ENCODE assay signal across 28 cellular contexts in genomic region chr4:6728320-6729029, GRCh38. TPM values are rescaled to one million over a fixed set of nuclear protein-coding genes. Genes with fewer than 3 reads are reported as not detected.
DNase-seq lines count a peak whose midpoint lies in the region; ATAC-seq, FAIRE-seq and TF ChIP-seq lines count a peak whose summit lies in the region.
"Had no signal": no experiment of that assay in that cellular context is flagged by ENCODE, and none has a peak within 500 bp of the region (broad histone marks: within the 10 kb centered on the region; RNA-seq: fewer than 3 reads in every experiment).

No MANE protein-coding gene starts in this region.

- H3K4me1 Mint-ChIP-seq in activated T-cell treated with anti-CD3 and anti-CD28 coated beads, Interleukin-2, amount 50 U/mL, for 72 hours (ENCODE audit: low read depth) = peaks cover 11% of the 10 kb centered on the region
- H3K4me1 Mint-ChIP-seq in activated T-cell treated with anti-CD3 and anti-CD28 coated beads, Interleukin-2, amount 50 U/mL, for 4 hours (ENCODE audit: low read depth) = peaks cover 6% of the 10 kb centered on the region
- H3K4me1 Mint-ChIP-seq in astrocyte (ENCODE audit: low read depth, unreplicated experiment) = peaks cover 11% of the 10 kb centered on the region

- no peak for FAIRE-seq in astrocyte (lab: Jason Lieb, UNC)
- FAIRE-seq: TTC549 had no signal

- TF ChIP-seq CTCF in astrocyte (IDR thresholded peaks at IDR 0.05; ENCODE audit: insufficient read depth, low read depth, low read length) = no peak
- no peak for TF ChIP-seq CTCF in right lobe of liver (IDR thresholded peaks at IDR 0.05)

- H3K4me1 ChIP-seq in astrocyte (ENCODE audit: insufficient read depth, low read length) = peaks cover 30% of the 10 kb centered on the region
- H3K4me1 ChIP-seq in right lobe of liver = peaks cover 0 to 42% (median 16%) of the 10 kb centered on the region in 4 donors

- no peaks in the 10 kb centered on the region for H3K9me3 Mint-ChIP-seq in activated T-cell treated with anti-CD3 and anti-CD28 coated beads, Interleukin-2, amount 50 U/mL, for 72 hours
- no peaks in the 10 kb centered on the region for H3K9me3 Mint-ChIP-seq in activated T-cell treated with anti-CD3 and anti-CD28 coated beads, Interleukin-2, amount 50 U/mL, for 4 hours
- H3K9me3 Mint-ChIP-seq in astrocyte (ENCODE audit: unreplicated experiment) = no peaks in the 10 kb centered on the region
- H3K9me3 Mint-ChIP-seq: stimulated activated naive CD8-positive, alpha-beta T cell treated with anti-CD3 and anti-CD28 coated beads, Interleukin-15, Interleukin-2, amounts not matched to agents 100 ng/mL and 50 ng/mL, for 24 hours; T-helper 1 cell treated with Interleukin-12 subunit alpha and Interleukin-12 subunit beta and Interleukin-4 antibody, amounts not matched to agents 30 μg/mL and 1 μg/mL, for 36 hours had no signal

- H2AFZ ChIP-seq in astrocyte (ENCODE audit: low read depth, low read length) = no peak overlapping the region

- H3K36me3 ChIP-seq in astrocyte (ENCODE audit: insufficient read depth, low read length) = no peaks in the 10 kb centered on the region
- H3K36me3 ChIP-seq in right lobe of liver = no peaks in the 10 kb centered on the region
- H3K36me3 ChIP-seq: adrenal gland, brain microvascular endothelial cell, neutrophil, tibial nerve had no signal

- intact Hi-C loops in right lobe of liver (cut with DNase I) = loop anchor here in 1 of 2 donors (10.0 kb wide), 1 partner anchor 346 kb away; no protein-coding TSS in a partner anchor

- H3K27ac ChIP-seq in astrocyte (ENCODE audit: low read depth, low read length) (no peak overlapping the region), right lobe of liver (peak overlapping the region in 1 of 3 donors; percentile 62), temporal lobe (ENCODE audit: low read depth, low read length) (peak overlapping the region; percentile 62)
- H3K27ac ChIP-seq: adrenal gland, brain microvascular endothelial cell, neutrophil, psoas muscle, SK-N-MC had no signal

- H3K4me3 ChIP-seq in astrocyte (ENCODE audit: insufficient read depth, low read depth, low read length) (no peak overlapping the region), right lobe of liver (peak overlapping the region in 1 of 3 donors; percentile 16)
- H3K4me3 ChIP-seq: adrenal gland, psoas muscle, SK-N-MC, tibial nerve had no signal

- H3K27me3 Mint-ChIP-seq in activated T-cell treated with anti-CD3 and anti-CD28 coated beads, Interleukin-2, amount 50 U/mL, for 72 hours (ENCODE audit: low read depth) = no peaks in the 10 kb centered on the region
- H3K27me3 Mint-ChIP-seq in activated T-cell treated with anti-CD3 and anti-CD28 coated beads, Interleukin-2, amount 50 U/mL, for 4 hours (ENCODE audit: low read depth) = no peaks in the 10 kb centered on the region
- no peaks in the 10 kb centered on the region for H3K27me3 Mint-ChIP-seq in astrocyte (ENCODE audit: low read depth, unreplicated experiment)
- H3K27me3 Mint-ChIP-seq: stimulated activated naive CD8-positive, alpha-beta T cell treated with anti-CD3 and anti-CD28 coated beads, Interleukin-15, Interleukin-2, amounts not matched to agents 100 ng/mL and 50 ng/mL, for 24 hours had no signal

- no peak overlapping the region for H3K9ac ChIP-seq in astrocyte (ENCODE audit: low read length)

- no peaks in the 10 kb centered on the region for H3K36me3 Mint-ChIP-seq in activated T-cell treated with anti-CD3 and anti-CD28 coated beads, Interleukin-2, amount 50 U/mL, for 72 hours (ENCODE audit: insufficient read depth in 2 of 2)
- no peaks in the 10 kb centered on the region for H3K36me3 Mint-ChIP-seq in activated T-cell treated with anti-CD3 and anti-CD28 coated beads, Interleukin-2, amount 50 U/mL, for 4 hours (ENCODE audit: insufficient read depth)
- H3K36me3 Mint-ChIP-seq in astrocyte (ENCODE audit: low read depth, unreplicated experiment) = no peaks in the 10 kb centered on the region

- no peaks in the 10 kb centered on the region for H3K9me3 ChIP-seq in astrocyte (ENCODE audit: insufficient read depth, low read depth, low read length)
- H3K9me3 ChIP-seq in right lobe of liver = no peaks in the 10 kb centered on the region
- H3K9me3 ChIP-seq: adrenal gland, neutrophil, psoas muscle, tibial nerve had no signal

- WGBS in right lobe of liver (ENCODE audit: insufficient coverage, low coverage, low lambda C conversion rate, missing lambda C conversion rate) = 66% methylated on average over 11 of the region's 15 CpGs

- no peak for TF ChIP-seq POLR2A in right lobe of liver (IDR thresholded peaks at IDR 0.05)

- no peaks in the 10 kb centered on the region for H3K27me3 ChIP-seq in astrocyte (ENCODE audit: insufficient read depth, low read length)
- H3K27me3 ChIP-seq in right lobe of liver = no peaks in the 10 kb centered on the region
- H3K27me3 ChIP-seq: adrenal gland, brain microvascular endothelial cell, neutrophil, tibial nerve had no signal

- no peak overlapping the region for H3K4me3 Mint-ChIP-seq in activated T-cell treated with anti-CD3 and anti-CD28 coated beads, Interleukin-2, amount 50 U/mL, for 72 hours
- H3K4me3 Mint-ChIP-seq in activated T-cell treated with anti-CD3 and anti-CD28 coated beads, Interleukin-2, amount 50 U/mL, for 4 hours = no peak overlapping the region
- peak overlapping the region; percentile 31 for H3K4me3 Mint-ChIP-seq in astrocyte (ENCODE audit: unreplicated experiment)
- H3K4me3 Mint-ChIP-seq: stimulated activated naive CD8-positive, alpha-beta T cell treated with anti-CD3 and anti-CD28 coated beads, Interleukin-15, Interleukin-2, amounts not matched to agents 100 ng/mL and 50 ng/mL, for 24 hours; T-helper 1 cell treated with Interleukin-12 subunit alpha and Interleukin-12 subunit beta and Interleukin-4 antibody, amounts not matched to agents 30 μg/mL and 1 μg/mL, for 36 hours had no signal

- DNase-seq in activated T-cell treated with anti-CD3 and anti-CD28 coated beads, Interleukin-2, amount 50 U/mL, for 72 hours = no peak
- no peak for DNase-seq in activated T-cell treated with anti-CD3 and anti-CD28 coated beads, Interleukin-2, amount 50 U/mL, for 4 hours
- DNase-seq in astrocyte (ENCODE audit: low read depth) (no peak), right lobe of liver (peak in 2 of 3 donors; percentile 87 to 89), DMS53 treated with DMSO at 0.1 percent for 48 hours (lab: John Stamatoyannopoulos, UW; ENCODE audit: unreplicated experiment) (no peak)
- DNase-seq: 8988T; activated CD4-positive, alpha-beta T cell treated with anti-CD3 and anti-CD28 coated beads for 1 hour; activated naive CD4-positive, alpha-beta T cell treated with Interleukin-2 at 50 U/mL for 16 hours; activated T-cell treated with anti-CD3 and anti-CD28 coated beads, Interleukin-2, amount 50 U/mL, for 1 hour; brain microvascular endothelial cell; HCEC 1CT; kidney glomerular epithelial cell; mammary epithelial cell; NCI-H1436 treated with DMSO at 0.1 percent for 48 hours; NCI-H774; psoas muscle had no signal

- no peak for ATAC-seq in activated T-cell treated with anti-CD3 and anti-CD28 coated beads, Interleukin-2, amount 50 U/mL, for 72 hours (replicated peaks in 1 of 2)
- no peak for ATAC-seq in activated T-cell treated with anti-CD3 and anti-CD28 coated beads, Interleukin-2, amount 50 U/mL, for 4 hours
- peak in 3 of 4 donors; percentile 37 to 58 (median 55) for ATAC-seq in right lobe of liver
- ATAC-seq in GM18867 (IDR thresholded peaks at IDR 0.05; ENCODE audit: unreplicated experiment) = no peak
- ATAC-seq in GM21528 (IDR thresholded peaks at IDR 0.05; ENCODE audit: low FRiP score, unreplicated experiment) = no peak
- ATAC-seq: psoas muscle had no signal

- no peaks in the 10 kb centered on the region for H3K79me2 ChIP-seq in astrocyte (ENCODE audit: insufficient read depth, low read length)

- no peak overlapping the region for H3K4me2 ChIP-seq in astrocyte (ENCODE audit: low read length)

- peak overlapping the region; percentile 44 for H3K27ac Mint-ChIP-seq in activated T-cell treated with anti-CD3 and anti-CD28 coated beads, Interleukin-2, amount 50 U/mL, for 72 hours
- H3K27ac Mint-ChIP-seq in astrocyte (ENCODE audit: unreplicated experiment) = no peak overlapping the region
- H3K27ac Mint-ChIP-seq: stimulated activated naive CD8-positive, alpha-beta T cell treated with anti-CD3 and anti-CD28 coated beads, Interleukin-15, Interleukin-2, amounts not matched to agents 100 ng/mL and 50 ng/mL, for 24 hours; T-helper 1 cell treated with Interleukin-12 subunit alpha and Interleukin-12 subunit beta and Interleukin-4 antibody, amounts not matched to agents 30 μg/mL and 1 μg/mL, for 36 hours had no signal

- no peaks in the 10 kb centered on the region for H4K20me1 ChIP-seq in astrocyte (ENCODE audit: insufficient read depth, low read length)

RNA-seq across cellular contexts. Expression of gene BLOC1S4, which starts 12.5 kb away (rescaled TPM):
- total RNA-seq in activated T-cell treated with anti-CD3 and anti-CD28 coated beads, Interleukin-2, amount 50 U/mL, for 72 hours = 10 to 100 TPM; 14.1 to 14.6 TPM
- total RNA-seq in activated T-cell treated with anti-CD3 and anti-CD28 coated beads, Interleukin-2, amount 50 U/mL, for 4 hours = 10 to 100 TPM; 24.4 to 27.4 (median 26.0) TPM
- 20.9 and 21.2 TPM in 2 replicates for total RNA-seq in astrocyte
- total RNA-seq in right lobe of liver = 1 to 10 TPM; 3.0 to 9.9 (median 6.6) TPM
- 9.3 TPM for total RNA-seq in temporal lobe

RNA-seq across cellular contexts. Expression of gene MRFAP1L1, which starts 18.8 kb away (rescaled TPM):
- 10 to 100 TPM; 53.3 to 57.7 TPM for total RNA-seq in activated T-cell treated with anti-CD3 and anti-CD28 coated beads, Interleukin-2, amount 50 U/mL, for 72 hours
- 10 to 100 TPM; 47.0 to 53.2 (median 52.4) TPM for total RNA-seq in activated T-cell treated with anti-CD3 and anti-CD28 coated beads, Interleukin-2, amount 50 U/mL, for 4 hours
- total RNA-seq in astrocyte (33.2 and 36.8 TPM in 2 replicates), right lobe of liver (10 to 100 TPM; 18.9 to 30.7 (median 28.4) TPM), temporal lobe (81.1 TPM)

RNA-seq across cellular contexts. Expression of gene S100P, which starts 34.8 kb away (rescaled TPM):
- total RNA-seq in activated T-cell treated with anti-CD3 and anti-CD28 coated beads, Interleukin-2, amount 50 U/mL, for 72 hours = 10 to 100 TPM; 18.0 to 84.6 TPM
- total RNA-seq in activated T-cell treated with anti-CD3 and anti-CD28 coated beads, Interleukin-2, amount 50 U/mL, for 4 hours = 1 to 10 TPM in 2 of 3 donors, not detected in 1; 1.3 to 2.8 TPM
- total RNA-seq in astrocyte (not detected in 2 replicates), right lobe of liver (1 to 10 TPM in 4 of 6 experiments, under 1 TPM in 2; 0.59 to 6.3 (median 2.7) TPM), temporal lobe (2.0 TPM)
- total RNA-seq: fibroblast of villous mesenchyme, OCI-LY7, tibial nerve had no signal

RNA-seq across cellular contexts. Expression of gene KIAA0232, which starts 54.1 kb away (rescaled TPM):
- 10 to 100 TPM; 16.8 to 19.5 TPM for total RNA-seq in activated T-cell treated with anti-CD3 and anti-CD28 coated beads, Interleukin-2, amount 50 U/mL, for 72 hours
- total RNA-seq in activated T-cell treated with anti-CD3 and anti-CD28 coated beads, Interleukin-2, amount 50 U/mL, for 4 hours = 10 to 100 TPM; 14.5 to 20.0 (median 18.9) TPM
- total RNA-seq in astrocyte (25.0 and 27.6 TPM in 2 replicates), right lobe of liver (10 to 100 TPM; 12.0 to 23.8 (median 16.5) TPM), temporal lobe (51.9 TPM)

Comparison
In these comparisons a context has a peak if more than half of its experiments do, and no peak if none do; other contexts are left out.
1. ATAC-seq: peak in right lobe of liver (3 of 4); none in activated T-cell treated with anti-CD3 and anti-CD28 coated beads, Interleukin-2, amount 50 U/mL, for 72 hours (0 of 2), activated T-cell treated with anti-CD3 and anti-CD28 coated beads, Interleukin-2, amount 50 U/mL, for 4 hours (0 of 2), GM18867 (single experiment) and GM21528 (single experiment).
2. DNase-seq: peak in right lobe of liver (2 of 3); none in activated T-cell treated with anti-CD3 and anti-CD28 coated beads, Interleukin-2, amount 50 U/mL, for 72 hours (0 of 2), activated T-cell treated with anti-CD3 and anti-CD28 coated beads, Interleukin-2, amount 50 U/mL, for 4 hours (single experiment), astrocyte (single experiment) and DMS53 treated with DMSO at 0.1 percent for 48 hours (single experiment).